Comparison of ENCODE assay signal across 1 cellular context in the genomic region with DNA sequence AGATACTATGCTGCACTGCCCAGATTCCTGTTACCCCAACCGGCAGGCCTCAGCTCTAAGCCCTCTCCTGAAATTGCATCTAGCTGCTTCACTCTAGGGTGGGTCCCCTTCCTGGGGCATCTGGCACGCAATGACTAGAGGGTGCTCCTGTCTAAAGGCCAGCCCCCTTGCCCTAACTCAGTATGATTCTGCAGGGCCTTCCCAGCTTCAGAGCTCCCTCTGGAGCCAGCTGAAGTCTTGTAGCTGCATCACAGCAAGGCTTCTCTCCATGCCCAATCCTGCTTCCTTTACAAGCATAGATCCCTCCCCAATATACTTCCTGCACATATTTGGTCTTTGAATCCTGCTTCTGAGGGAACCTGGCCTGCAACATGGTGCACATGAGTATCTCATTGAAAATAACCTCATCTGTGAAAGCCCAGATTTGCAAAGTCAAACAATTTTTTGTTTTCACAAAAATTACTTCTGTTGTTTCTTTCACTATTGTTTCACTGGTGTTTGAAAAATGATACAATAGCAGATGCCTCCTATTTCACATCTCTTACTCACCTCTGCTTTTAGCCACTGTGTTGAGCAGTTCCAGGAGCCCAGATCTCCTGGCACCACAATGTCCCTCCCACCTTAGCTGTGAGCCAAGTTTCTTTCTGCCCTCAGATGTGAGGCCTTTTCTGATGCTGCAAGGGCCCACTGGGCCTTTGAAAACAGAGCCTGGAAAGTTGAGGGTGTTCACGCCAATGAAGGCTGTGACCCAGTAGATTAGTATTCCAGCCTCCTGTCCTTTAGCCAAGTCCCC.
TF ChIP-seq lines count a peak whose summit lies in the region.

No MANE protein-coding gene starts in this region.

TF ChIP-seq in HCT116, 20 proteins besides CTCF, POLR2A, EP300 and RAD21 (continued from another document):
- TF ChIP-seq, protein P1, sequence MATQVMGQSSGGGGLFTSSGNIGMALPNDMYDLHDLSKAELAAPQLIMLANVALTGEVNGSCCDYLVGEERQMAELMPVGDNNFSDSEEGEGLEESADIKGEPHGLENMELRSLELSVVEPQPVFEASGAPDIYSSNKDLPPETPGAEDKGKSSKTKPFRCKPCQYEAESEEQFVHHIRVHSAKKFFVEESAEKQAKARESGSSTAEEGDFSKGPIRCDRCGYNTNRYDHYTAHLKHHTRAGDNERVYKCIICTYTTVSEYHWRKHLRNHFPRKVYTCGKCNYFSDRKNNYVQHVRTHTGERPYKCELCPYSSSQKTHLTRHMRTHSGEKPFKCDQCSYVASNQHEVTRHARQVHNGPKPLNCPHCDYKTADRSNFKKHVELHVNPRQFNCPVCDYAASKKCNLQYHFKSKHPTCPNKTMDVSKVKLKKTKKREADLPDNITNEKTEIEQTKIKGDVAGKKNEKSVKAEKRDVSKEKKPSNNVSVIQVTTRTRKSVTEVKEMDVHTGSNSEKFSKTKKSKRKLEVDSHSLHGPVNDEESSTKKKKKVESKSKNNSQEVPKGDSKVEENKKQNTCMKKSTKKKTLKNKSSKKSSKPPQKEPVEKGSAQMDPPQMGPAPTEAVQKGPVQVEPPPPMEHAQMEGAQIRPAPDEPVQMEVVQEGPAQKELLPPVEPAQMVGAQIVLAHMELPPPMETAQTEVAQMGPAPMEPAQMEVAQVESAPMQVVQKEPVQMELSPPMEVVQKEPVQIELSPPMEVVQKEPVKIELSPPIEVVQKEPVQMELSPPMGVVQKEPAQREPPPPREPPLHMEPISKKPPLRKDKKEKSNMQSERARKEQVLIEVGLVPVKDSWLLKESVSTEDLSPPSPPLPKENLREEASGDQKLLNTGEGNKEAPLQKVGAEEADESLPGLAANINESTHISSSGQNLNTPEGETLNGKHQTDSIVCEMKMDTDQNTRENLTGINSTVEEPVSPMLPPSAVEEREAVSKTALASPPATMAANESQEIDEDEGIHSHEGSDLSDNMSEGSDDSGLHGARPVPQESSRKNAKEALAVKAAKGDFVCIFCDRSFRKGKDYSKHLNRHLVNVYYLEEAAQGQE (IDR thresholded peaks at IDR 0.05; ENCODE audit: low read depth): no peak
- TF ChIP-seq, protein P2, sequence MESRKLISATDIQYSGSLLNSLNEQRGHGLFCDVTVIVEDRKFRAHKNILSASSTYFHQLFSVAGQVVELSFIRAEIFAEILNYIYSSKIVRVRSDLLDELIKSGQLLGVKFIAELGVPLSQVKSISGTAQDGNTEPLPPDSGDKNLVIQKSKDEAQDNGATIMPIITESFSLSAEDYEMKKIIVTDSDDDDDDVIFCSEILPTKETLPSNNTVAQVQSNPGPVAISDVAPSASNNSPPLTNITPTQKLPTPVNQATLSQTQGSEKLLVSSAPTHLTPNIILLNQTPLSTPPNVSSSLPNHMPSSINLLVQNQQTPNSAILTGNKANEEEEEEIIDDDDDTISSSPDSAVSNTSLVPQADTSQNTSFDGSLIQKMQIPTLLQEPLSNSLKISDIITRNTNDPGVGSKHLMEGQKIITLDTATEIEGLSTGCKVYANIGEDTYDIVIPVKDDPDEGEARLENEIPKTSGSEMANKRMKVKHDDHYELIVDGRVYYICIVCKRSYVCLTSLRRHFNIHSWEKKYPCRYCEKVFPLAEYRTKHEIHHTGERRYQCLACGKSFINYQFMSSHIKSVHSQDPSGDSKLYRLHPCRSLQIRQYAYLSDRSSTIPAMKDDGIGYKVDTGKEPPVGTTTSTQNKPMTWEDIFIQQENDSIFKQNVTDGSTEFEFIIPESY (IDR thresholded peaks at IDR 0.05; ENCODE audit: extremely low read depth, insufficient replicate concordance, low read length): no peak
- TF ChIP-seq ZNF274 (IDR thresholded peaks at IDR 0.05; ENCODE audit: low read depth, low read length) (no peak), JUND (IDR thresholded peaks at IDR 0.05) (no peak), POLR2AphosphoS5 (IDR thresholded peaks at IDR 0.05; ENCODE audit: low read depth, low read length) (no peak)
TF ChIP-seq in HCT116: peak in this region for 0.
